21 cellular contexts compared by ENCODE assay signal in the genomic region with DNA sequence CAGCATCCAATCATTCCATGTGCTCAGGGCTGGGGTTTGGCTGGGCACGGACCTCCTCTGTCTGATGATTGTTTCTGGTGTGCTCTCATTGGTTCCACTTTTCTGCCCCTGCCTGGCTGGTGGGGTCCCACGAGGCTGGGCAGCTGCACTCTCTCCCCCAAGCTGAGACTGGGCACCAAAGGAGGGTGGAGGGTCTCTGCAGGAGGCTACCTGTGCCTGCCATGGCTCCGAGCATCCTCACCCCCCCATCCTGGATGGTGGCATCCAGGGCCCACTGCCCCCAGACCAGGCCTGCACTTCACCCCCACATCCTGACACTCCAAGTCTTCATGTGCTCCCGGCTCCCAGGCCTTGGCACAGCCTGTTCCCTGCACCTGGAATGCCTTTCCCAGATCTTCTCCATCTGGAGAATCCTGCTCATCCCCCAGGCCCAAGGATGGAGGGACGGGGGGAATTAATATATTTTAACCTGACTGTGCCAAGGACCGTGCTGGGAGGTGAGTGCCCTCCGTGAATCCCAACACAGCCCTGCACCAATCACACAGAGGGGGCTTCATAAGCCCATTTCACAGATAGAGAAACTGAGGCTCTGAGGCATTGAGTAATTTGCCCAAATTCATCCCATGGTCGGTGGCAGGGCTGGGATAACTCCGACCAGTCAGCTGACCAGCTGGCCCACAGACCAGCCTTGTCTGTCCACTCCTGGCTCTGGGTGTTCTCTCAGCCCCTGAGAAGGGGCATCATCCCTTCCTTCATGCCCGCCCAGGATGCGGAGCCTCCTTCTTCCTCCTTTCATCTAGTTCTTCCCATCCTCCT.
DNase-seq lines count a peak whose midpoint lies in the region; TF ChIP-seq lines count a peak whose summit lies in the region.
"Had no signal": no experiment of that assay in that cellular context is flagged by ENCODE, and none has a peak within 500 bp of the region (broad histone marks: within the 10 kb centered on the region; RNA-seq: fewer than 3 reads in every experiment).

No MANE protein-coding gene starts in this region.

- H3K36me3 Mint-ChIP-seq in type B pancreatic cell, result no peaks in the 10 kb centered on the region
- H3K36me3 Mint-ChIP-seq: CD4-positive, alpha-beta memory T cell had no signal

- no peak overlapping the region for H3K4ac ChIP-seq in neuronal stem cell (ENCODE audit: low read length)

- no peak overlapping the region for H3K27ac Mint-ChIP-seq in type B pancreatic cell
- H3K27ac Mint-ChIP-seq: B cell; CD4-positive, alpha-beta memory T cell had no signal

- no peak overlapping the region for H2BK120ac ChIP-seq in neuronal stem cell (ENCODE audit: low read depth, low read length)

- H3K36me3 ChIP-seq in neuronal stem cell (replicated peaks in 1 of 2; ENCODE audit: control insufficient read depth in 2 of 2, insufficient read depth in 2 of 2, low read length in 2 of 2), result no peaks in the 10 kb centered on the region
- H3K36me3 ChIP-seq: HAP-1 had no signal

- no peak overlapping the region for H2AFZ ChIP-seq in neuronal stem cell (ENCODE audit: low read length)
- H2AFZ ChIP-seq: PC-9 had no signal

- no peak for TF ChIP-seq CTCF in coronary artery (IDR thresholded peaks at IDR 0.05)
- no peak for TF ChIP-seq CTCF in type B pancreatic cell (conservative IDR thresholded peaks at IDR 0.05)

- no peak overlapping the region for H3K4me3 ChIP-seq in coronary artery
- no peak overlapping the region for H3K4me3 ChIP-seq in neuronal stem cell (ENCODE audit: low read length in 2 of 2)
- H3K4me3 ChIP-seq: HAP-1, PC-9 had no signal

- H2BK5ac ChIP-seq in neuronal stem cell (ENCODE audit: low read length), result no peak overlapping the region

- WGBS in neuronal stem cell (ENCODE audit: extremely low coverage in 2 of 2, insufficient read length in 2 of 2, insufficient replicate concordance in 1 of 2), 2 donors, result no CpG with 5 or more reads among the region's 11 CpGs

- no peak overlapping the region for H4K8ac ChIP-seq in neuronal stem cell (ENCODE audit: low read depth, low read length)

- no peak overlapping the region for H4K91ac ChIP-seq in neuronal stem cell (ENCODE audit: low read depth, low read length, poor library complexity)

- peak; percentile 24 for DNase-seq in activated CD8-positive, alpha-beta memory T cell treated with anti-CD3 and anti-CD28 coated beads for 24 hours
- no peak for DNase-seq in activated CD8-positive, alpha-beta memory T cell treated with anti-CD3 and anti-CD28 coated beads, Interleukin-2, amount 50 U/mL, for 4 hours
- DNase-seq in coronary artery (ENCODE audit: low spot score), result peak; percentile 55
- DNase-seq in neuronal stem cell (ENCODE audit: low spot score), result no peak
- DNase-seq in type B pancreatic cell (ENCODE audit: extremely low spot score, unreplicated experiment), result peak; percentile 50
- DNase-seq in HuH-7.5 (ENCODE audit: low spot score), result no peak
- DNase-seq in stimulated activated CD4-positive, alpha-beta T cell treated with anti-CD3 and anti-CD28 coated beads, Interleukin-12 subunit alpha, Interleukin-12 subunit beta, amount 100 ng/mL, for 4 hours, result no peak
- no peak for DNase-seq in stimulated activated CD4-positive, alpha-beta T cell treated with anti-CD3 and anti-CD28 coated beads, Interleukin-2, amount 100 ng/mL, for 24 hours
- DNase-seq: 8988T; CD4-positive, alpha-beta memory T cell; DMS153; GDM1; KBM-7; NCI-H1105 treated with DMSO at 0.1 percent for 48 hours; NCI-H1694 treated with DMSO at 0.1 percent for 48 hours; NCI-H226; NCI-H524 treated with DMSO at 0.1 percent for 48 hours; PC-9 had no signal

- H2AK5ac ChIP-seq in neuronal stem cell (ENCODE audit: low read depth, low read length), result no peak overlapping the region

- H3K14ac ChIP-seq in neuronal stem cell (ENCODE audit: low read length), result peak overlapping the region; percentile 97

- peak overlapping the region; percentile 46 for H3K18ac ChIP-seq in neuronal stem cell (ENCODE audit: low read length)

- H2BK15ac ChIP-seq in neuronal stem cell (ENCODE audit: low read length), result peak overlapping the region; percentile 19

- no peaks in the 10 kb centered on the region for H3K79me1 ChIP-seq in neuronal stem cell (ENCODE audit: low read depth, low read length)

- peaks cover 30% of the 10 kb centered on the region for H3K4me1 Mint-ChIP-seq in type B pancreatic cell (ENCODE audit: unreplicated experiment)
- H3K4me1 Mint-ChIP-seq: B cell; CD4-positive, alpha-beta memory T cell had no signal

- H3K4me1 ChIP-seq in neuronal stem cell (ENCODE audit: control insufficient read depth in 2 of 2, insufficient read depth in 1 of 2, low read depth in 1 of 2, low read length in 2 of 2), result peaks cover 0 to 3% of the 10 kb centered on the region in 2 donors
- H3K4me1 ChIP-seq: HAP-1 had no signal

- H3K4me3 Mint-ChIP-seq in type B pancreatic cell, result no peak overlapping the region
- H3K4me3 Mint-ChIP-seq: B cell; CD4-positive, alpha-beta memory T cell had no signal

- peaks cover 0 to 4% of the 10 kb centered on the region in 2 donors for H3K9me3 ChIP-seq in neuronal stem cell (replicated peaks in 1 of 2; ENCODE audit: control insufficient read depth in 2 of 2, insufficient read depth in 1 of 2, low read depth in 1 of 2, low read length in 2 of 2)
- H3K9me3 ChIP-seq: HAP-1 had no signal

- peak overlapping the region; percentile 27 for H3K9ac ChIP-seq in neuronal stem cell (ENCODE audit: low read depth, low read length, poor library complexity)

- H2BK12ac ChIP-seq in neuronal stem cell (ENCODE audit: low read length), result no peak overlapping the region

- no peaks in the 10 kb centered on the region for H3K9me3 Mint-ChIP-seq in type B pancreatic cell

- H3K4me2 ChIP-seq in neuronal stem cell (ENCODE audit: insufficient read depth, low read length, poor library complexity, severe bottlenecking), result no peak overlapping the region
- H3K4me2 ChIP-seq: PC-9 had no signal

- H3K27me3 ChIP-seq in neuronal stem cell (ENCODE audit: control insufficient read depth in 3 of 3, insufficient read depth in 3 of 3, low read depth in 1 of 3, low read length in 3 of 3), result no peaks in the 10 kb centered on the region

- no peak overlapping the region for H3K23ac ChIP-seq in neuronal stem cell (ENCODE audit: low read depth, low read length, poor library complexity)

- peaks cover 9% of the 10 kb centered on the region for H3K27me3 Mint-ChIP-seq in type B pancreatic cell

- H3K27ac ChIP-seq in coronary artery (no peak overlapping the region), neuronal stem cell (replicated peaks; ENCODE audit: low read length) (no peak overlapping the region)
- H3K27ac ChIP-seq: PC-9, RWPE1 had no signal

Comparison
In these comparisons a context has a peak if more than half of its experiments do, and no peak if none do; other contexts are left out.
1. DNase-seq: peak in activated CD8-positive, alpha-beta memory T cell treated with anti-CD3 and anti-CD28 coated beads for 24 hours (single experiment), coronary artery (single experiment) and type B pancreatic cell (single experiment); none in activated CD8-positive, alpha-beta memory T cell treated with anti-CD3 and anti-CD28 coated beads, Interleukin-2, amount 50 U/mL, for 4 hours (single experiment), neuronal stem cell (single experiment), HuH-7.5 (single experiment), stimulated activated CD4-positive, alpha-beta T cell treated with anti-CD3 and anti-CD28 coated beads, Interleukin-12 subunit alpha, Interleukin-12 subunit beta, amount 100 ng/mL, for 4 hours (single experiment) and stimulated activated CD4-positive, alpha-beta T cell treated with anti-CD3 and anti-CD28 coated beads, Interleukin-2, amount 100 ng/mL, for 24 hours (0 of 2).